Comparison of ENCODE assay signal across 19 cellular contexts in genomic region chr6:161214722-161215121, GRCh38. TPM values are rescaled to one million over a fixed set of nuclear protein-coding genes. Genes with fewer than 3 reads are reported as not detected.
DNase-seq lines count a peak whose midpoint lies in the region; ATAC-seq, FAIRE-seq and TF ChIP-seq lines count a peak whose summit lies in the region.
"Had no signal": no experiment of that assay in that cellular context is flagged by ENCODE, and none has a peak within 500 bp of the region (broad histone marks: within the 10 kb centered on the region; RNA-seq: fewer than 3 reads in every experiment).

No MANE protein-coding gene starts in this region.

- DNase-seq in IMR-90 (no peak), amniotic epithelial cell (ENCODE audit: low read depth) (peak; percentile 91), epithelial cell of prostate (ENCODE audit: low read depth, low spot score) (no peak), pancreas (no peak), epidermal melanocyte (ENCODE audit: insufficient read length, low spot score) (no peak), globus pallidus (ENCODE audit: low spot score) (no peak), NCI-H1436 treated with DMSO at 0.1 percent for 48 hours (lab: John Stamatoyannopoulos, UW) (no peak), NK-92 (lab: John Stamatoyannopoulos, UW; ENCODE audit: unreplicated experiment) (no peak)
- DNase-seq: C1 segment of cervical spinal cord; CD8-positive, alpha-beta memory T cell; DMS53; Kasumi-1; NCI-H1092 treated with DMSO at 0.1 percent for 48 hours; NCI-H2081; NCI-H748 treated with DMSO at 0.1 percent for 48 hours; RPMI8226; SHP77 treated with DMSO at 0.1 percent for 48 hours had no signal

- TF ChIP-seq POLR2A in IMR-90 (IDR thresholded peaks at IDR 0.05; ENCODE audit: low read depth, low read length), result no peak

- H3K4ac ChIP-seq in IMR-90 (ENCODE audit: low read depth, low read length), result peak overlapping the region; percentile 55; the same call in 1 of the 2 replicates

- H2AK5ac ChIP-seq in IMR-90 (ENCODE audit: low read depth, low read length), result no peak overlapping the region

- in situ Hi-C loops in IMR-90 (cut with MboI; ENCODE audit: low sequenced_read_pairs), result no loop called here

- H3K27ac ChIP-seq in IMR-90 (ENCODE audit: insufficient read depth, low read length) (peak overlapping the region; percentile 52; the same call in 1 of the 2 replicates), epithelial cell of prostate (peak overlapping the region; percentile 48), pancreas (no peak overlapping the region)

- H3K18ac ChIP-seq in IMR-90 (ENCODE audit: low read depth, low read length), result peak overlapping the region; percentile 42; the same call in 1 of the 2 replicates

- TF ChIP-seq RAD21 in IMR-90 (IDR thresholded peaks at IDR 0.05; ENCODE audit: low read length), result no peak

- POLR2A ChIA-PET in IMR-90 (lab: Charles Lee; ENCODE audit: unreplicated experiment), result interaction anchor here (0.6 kb wide), 1 partner anchor 73 kb away, joined by 5 read pairs; no protein-coding TSS in a partner anchor

- no peak overlapping the region for H3K4me2 ChIP-seq in IMR-90 (ENCODE audit: low read depth, low read length)

- intact Hi-C loops in IMR-90 (cut with micrococcal nuclease) (loop anchor here (1.0 kb wide), 1 partner anchor 43 kb away; no protein-coding TSS in a partner anchor), pancreas (cut with DNase I) (no loop called here)

- no peak overlapping the region for H2AK9ac ChIP-seq in IMR-90 (replicated peaks; ENCODE audit: low read depth, low read length, poor library complexity)

- no peak overlapping the region for H3K56ac ChIP-seq in IMR-90 (ENCODE audit: extremely low read depth, insufficient read depth, low read length)

- ATAC-seq in IMR-90 (ENCODE audit: low read depth), result no peak
- peak; percentile 49 to 70 (median 60) for ATAC-seq in pancreas
- ATAC-seq: GM12878 had no signal

- peaks cover 0 to 12% of the 10 kb centered on the region in 2 experiments; a peak in 3 of 4 replicates for H3K79me1 ChIP-seq in IMR-90 (ENCODE audit: low read depth in 1 of 2, low read length in 2 of 2)

- peaks cover 1% of the 10 kb centered on the region; the same call in 1 of the 2 replicates for H3K36me3 ChIP-seq in IMR-90 (ENCODE audit: control insufficient read depth, insufficient read depth, low read length)
- no peaks in the 10 kb centered on the region for H3K36me3 ChIP-seq in pancreas

- H4K91ac ChIP-seq in IMR-90 (ENCODE audit: insufficient read depth, low read depth, low read length), result no peak overlapping the region

- no TSS peak for BruUV-seq in IMR-90 (replicated peaks; lab: Mats Ljungman, UMichigan)

- H4K20me1 ChIP-seq in IMR-90 (ENCODE audit: insufficient read depth, low read length), result no peaks in the 10 kb centered on the region

- H4K8ac ChIP-seq in IMR-90 (ENCODE audit: low read depth in 2 of 2, low read length in 2 of 2), result no peak overlapping the region; a peak in 1 of 4 replicates

- no peak overlapping the region; the same call in 2 of the 3 replicates for H2BK15ac ChIP-seq in IMR-90 (ENCODE audit: low read depth, low read length)

- H2BK5ac ChIP-seq in IMR-90 (ENCODE audit: low read depth, low read length, poor library complexity, severe bottlenecking), result peak overlapping the region; percentile 75

- H4K5ac ChIP-seq in IMR-90 (ENCODE audit: low read depth, low read length), result no peak overlapping the region

- no peak overlapping the region; the same call in 1 of the 2 replicates for H3K23ac ChIP-seq in IMR-90 (ENCODE audit: low read depth, low read length)

- H2BK120ac ChIP-seq in IMR-90 (ENCODE audit: low read depth, low read length), result 0 out of 2 replicates have a peak overlapping the region, but pooled peaks have one; percentile 49

- TF ChIP-seq CTCF in IMR-90 (conservative IDR thresholded peaks at IDR 0.05; ENCODE audit: low read depth, low read length), result no peak
- TF ChIP-seq CTCF in pancreas (IDR thresholded peaks at IDR 0.05), result no peak

- H3K9me1 ChIP-seq in IMR-90 (ENCODE audit: insufficient read depth, low read length), result peaks cover 16% of the 10 kb centered on the region; the same call in 1 of the 2 replicates

- dilution Hi-C loops in IMR-90 (cut with HindIII; ENCODE audit: low sequenced_read_pairs, unreplicated experiment), result no loop called here

- H3K9me3 ChIP-seq in IMR-90 (ENCODE audit: control insufficient read depth, insufficient read depth, low read length), result no peaks in the 10 kb centered on the region
- H3K9me3 ChIP-seq in pancreas, result no peaks in the 10 kb centered on the region

- no peak for FAIRE-seq in pancreas (lab: Jason Lieb, UNC)
- FAIRE-seq: GM12878, H1 had no signal

- 100% methylated on average over 1 of the region's 5 CpGs; no CpG with 5 or more reads in 1 of the 2 experiments for WGBS in IMR-90 (ENCODE audit: extremely low coverage in 2 of 2, insufficient read length in 1 of 2), 2 experiments
- WGBS in pancreas, 2 donors, result 56 to 59% methylated on average over 5 of the region's 5 CpGs

- H3K14ac ChIP-seq in IMR-90 (replicated peaks; ENCODE audit: low read depth, low read length), result no peak overlapping the region

- H2AFZ ChIP-seq in IMR-90 (replicated peaks; ENCODE audit: low read length, poor library complexity), result no peak overlapping the region

- CTCF ChIA-PET in IMR-90 (lab: Yijun Ruan, JAX), result no interaction called here

- peak overlapping the region; percentile 65; the same call in 1 of the 2 replicates for H2BK20ac ChIP-seq in IMR-90 (ENCODE audit: low read depth, low read length)

- no peak overlapping the region for H3K4me3 ChIP-seq in IMR-90 (ENCODE audit: insufficient read depth, low read depth, low read length)
- no peak overlapping the region for H3K4me3 ChIP-seq in pancreas
- H3K4me3 ChIP-seq: GM12878 had no signal

- H3K27me3 ChIP-seq in IMR-90 (ENCODE audit: control insufficient read depth, insufficient read depth, low read length) (no peaks in the 10 kb centered on the region), pancreas (no peaks in the 10 kb centered on the region)

- H3K4me1 ChIP-seq in IMR-90 (ENCODE audit: control insufficient read depth, insufficient read depth, low read length) (peaks cover 6% of the 10 kb centered on the region), pancreas (peaks cover 0 to 6% (median 0%) of the 10 kb centered on the region in 3 donors)

- H3K9ac ChIP-seq in IMR-90 (ENCODE audit: low read depth, low read length), result no peak overlapping the region

TF ChIP-seq in IMR-90, 13 proteins besides CTCF, POLR2A, EP300 and RAD21:
- TF ChIP-seq NFE2L2 (IDR thresholded peaks at IDR 0.05; ENCODE audit: low read depth, low read length) (no peak), RFX5 (IDR thresholded peaks at IDR 0.05; ENCODE audit: low read depth, low read length) (no peak), SMC3 (IDR thresholded peaks at IDR 0.05; ENCODE audit: low read depth, low read length) (no peak), RCOR1 (IDR thresholded peaks at IDR 0.05; ENCODE audit: insufficient replicate concordance, low read length) (no peak), USF2 (IDR thresholded peaks at IDR 0.05; ENCODE audit: low read depth, low read length) (no peak)

RNA-seq across cellular contexts. Expression of gene AGPAT4, which starts 59.1 kb away (rescaled TPM):
- total RNA-seq in IMR-90 (2012; rRNA removed), result 3.6 and 3.8 TPM in 2 replicates
- polyA plus RNA-seq in IMR-90 (2012; rRNA removed), result 3.6 and 3.8 TPM in 2 replicates
- 1.5 and 2.0 TPM in 2 replicates for polyA plus RNA-seq in IMR-90 (2012; cell fraction: cytosol; rRNA removed)
- polyA plus RNA-seq in IMR-90 (2012; cell fraction: nucleus; rRNA removed; ENCODE audit: low replicate concordance), result 6.2 and 14.0 TPM in 2 replicates
- 1 to 10 TPM; 1.8 to 6.4 (median 2.7) TPM for total RNA-seq in pancreas
- polyA plus RNA-seq in pancreas, result 1 to 10 TPM; 1.6 to 2.3 TPM

Comparison
In these comparisons a context has a peak if more than half of its experiments do, and no peak if none do; other contexts are left out.
1. H3K27ac ChIP-seq: peak in IMR-90 (single experiment) and epithelial cell of prostate (single experiment); none in pancreas (0 of 4).